1 cellular context compared by ENCODE assay signal in the genomic region with DNA sequence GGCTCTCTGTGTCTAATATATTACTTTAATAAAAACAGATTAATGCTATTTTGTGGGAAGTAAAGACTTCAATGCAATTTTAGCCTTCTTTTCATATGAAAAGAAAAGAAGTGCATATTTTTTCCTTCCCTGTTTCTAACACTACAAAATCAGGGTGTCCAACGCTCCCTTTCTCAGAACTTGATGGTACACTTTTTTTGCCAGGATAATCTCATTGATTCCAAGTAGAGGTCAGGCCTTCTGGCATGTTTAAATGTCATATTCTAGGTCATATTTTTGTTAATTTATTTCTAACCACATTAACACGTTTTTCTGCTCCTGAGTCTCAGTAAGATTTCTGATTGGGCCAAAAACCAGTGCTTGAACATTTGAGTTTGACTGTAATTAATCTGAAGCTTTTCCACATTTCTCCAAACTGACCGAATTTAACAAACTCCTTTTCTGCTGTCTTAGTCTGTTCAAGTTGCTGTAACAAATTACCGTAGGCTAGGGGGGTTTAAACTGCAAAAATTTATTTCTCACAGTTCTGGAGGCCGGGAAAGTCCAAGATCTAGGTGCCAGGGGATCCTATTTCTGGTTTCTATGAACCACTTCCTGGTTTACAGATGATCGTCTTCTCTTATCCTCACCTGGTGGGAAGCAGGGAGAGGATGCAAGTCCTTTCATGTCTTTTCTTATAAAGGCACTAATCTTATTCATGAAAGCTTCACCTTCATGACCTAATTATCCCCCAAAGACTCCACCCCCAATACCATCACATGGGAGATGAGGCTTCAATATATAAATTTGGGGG.
TF ChIP-seq lines count a peak whose summit lies in the region.

No MANE protein-coding gene starts in this region.

TF ChIP-seq in WTC11, 78 proteins besides CTCF, POLR2A, EP300 and RAD21 (continued from another document):
- TF ChIP-seq, protein P1, sequence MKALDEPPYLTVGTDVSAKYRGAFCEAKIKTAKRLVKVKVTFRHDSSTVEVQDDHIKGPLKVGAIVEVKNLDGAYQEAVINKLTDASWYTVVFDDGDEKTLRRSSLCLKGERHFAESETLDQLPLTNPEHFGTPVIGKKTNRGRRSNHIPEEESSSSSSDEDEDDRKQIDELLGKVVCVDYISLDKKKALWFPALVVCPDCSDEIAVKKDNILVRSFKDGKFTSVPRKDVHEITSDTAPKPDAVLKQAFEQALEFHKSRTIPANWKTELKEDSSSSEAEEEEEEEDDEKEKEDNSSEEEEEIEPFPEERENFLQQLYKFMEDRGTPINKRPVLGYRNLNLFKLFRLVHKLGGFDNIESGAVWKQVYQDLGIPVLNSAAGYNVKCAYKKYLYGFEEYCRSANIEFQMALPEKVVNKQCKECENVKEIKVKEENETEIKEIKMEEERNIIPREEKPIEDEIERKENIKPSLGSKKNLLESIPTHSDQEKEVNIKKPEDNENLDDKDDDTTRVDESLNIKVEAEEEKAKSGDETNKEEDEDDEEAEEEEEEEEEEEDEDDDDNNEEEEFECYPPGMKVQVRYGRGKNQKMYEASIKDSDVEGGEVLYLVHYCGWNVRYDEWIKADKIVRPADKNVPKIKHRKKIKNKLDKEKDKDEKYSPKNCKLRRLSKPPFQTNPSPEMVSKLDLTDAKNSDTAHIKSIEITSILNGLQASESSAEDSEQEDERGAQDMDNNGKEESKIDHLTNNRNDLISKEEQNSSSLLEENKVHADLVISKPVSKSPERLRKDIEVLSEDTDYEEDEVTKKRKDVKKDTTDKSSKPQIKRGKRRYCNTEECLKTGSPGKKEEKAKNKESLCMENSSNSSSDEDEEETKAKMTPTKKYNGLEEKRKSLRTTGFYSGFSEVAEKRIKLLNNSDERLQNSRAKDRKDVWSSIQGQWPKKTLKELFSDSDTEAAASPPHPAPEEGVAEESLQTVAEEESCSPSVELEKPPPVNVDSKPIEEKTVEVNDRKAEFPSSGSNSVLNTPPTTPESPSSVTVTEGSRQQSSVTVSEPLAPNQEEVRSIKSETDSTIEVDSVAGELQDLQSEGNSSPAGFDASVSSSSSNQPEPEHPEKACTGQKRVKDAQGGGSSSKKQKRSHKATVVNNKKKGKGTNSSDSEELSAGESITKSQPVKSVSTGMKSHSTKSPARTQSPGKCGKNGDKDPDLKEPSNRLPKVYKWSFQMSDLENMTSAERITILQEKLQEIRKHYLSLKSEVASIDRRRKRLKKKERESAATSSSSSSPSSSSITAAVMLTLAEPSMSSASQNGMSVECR (CRISPR knock-in tag; IDR thresholded peaks at IDR 0.05; ENCODE audit: borderline replicate concordance) = no peak
- TF ChIP-seq, protein P2, sequence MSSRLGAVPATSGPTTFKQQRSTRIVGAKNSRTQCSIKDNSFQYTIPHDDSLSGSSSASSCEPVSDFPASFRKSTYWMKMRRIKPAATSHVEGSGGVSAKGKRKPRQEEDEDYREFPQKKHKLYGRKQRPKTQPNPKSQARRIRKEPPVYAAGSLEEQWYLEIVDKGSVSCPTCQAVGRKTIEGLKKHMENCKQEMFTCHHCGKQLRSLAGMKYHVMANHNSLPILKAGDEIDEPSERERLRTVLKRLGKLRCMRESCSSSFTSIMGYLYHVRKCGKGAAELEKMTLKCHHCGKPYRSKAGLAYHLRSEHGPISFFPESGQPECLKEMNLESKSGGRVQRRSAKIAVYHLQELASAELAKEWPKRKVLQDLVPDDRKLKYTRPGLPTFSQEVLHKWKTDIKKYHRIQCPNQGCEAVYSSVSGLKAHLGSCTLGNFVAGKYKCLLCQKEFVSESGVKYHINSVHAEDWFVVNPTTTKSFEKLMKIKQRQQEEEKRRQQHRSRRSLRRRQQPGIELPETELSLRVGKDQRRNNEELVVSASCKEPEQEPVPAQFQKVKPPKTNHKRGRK (CRISPR knock-in tag; IDR thresholded peaks at IDR 0.05; ENCODE audit: borderline replicate concordance) = no peak
- TF ChIP-seq SMAD3 (CRISPR knock-in tag; IDR thresholded peaks at IDR 0.05; ENCODE audit: borderline replicate concordance) (no peak), TEAD1 (CRISPR knock-in tag; IDR thresholded peaks at IDR 0.05) (no peak), FOXP1 (CRISPR knock-in tag; IDR thresholded peaks at IDR 0.05; ENCODE audit: borderline replicate concordance) (no peak), NFATC4 (CRISPR knock-in tag; IDR thresholded peaks at IDR 0.05) (no peak), RORB (CRISPR knock-in tag; IDR thresholded peaks at IDR 0.05) (no peak), CBFB (CRISPR knock-in tag; IDR thresholded peaks at IDR 0.05; ENCODE audit: low read depth) (no peak), SP1 (CRISPR knock-in tag; conservative IDR thresholded peaks at IDR 0.05) (no peak), ZNF317 (CRISPR knock-in tag; IDR thresholded peaks at IDR 0.05; ENCODE audit: borderline replicate concordance, low read depth) (no peak), JUN (CRISPR knock-in tag; IDR thresholded peaks at IDR 0.05) (no peak), HMGA2 (CRISPR knock-in tag; IDR thresholded peaks at IDR 0.05) (no peak), GTF2I (CRISPR knock-in tag; conservative IDR thresholded peaks at IDR 0.05) (no peak)
- TF ChIP-seq, protein P3, sequence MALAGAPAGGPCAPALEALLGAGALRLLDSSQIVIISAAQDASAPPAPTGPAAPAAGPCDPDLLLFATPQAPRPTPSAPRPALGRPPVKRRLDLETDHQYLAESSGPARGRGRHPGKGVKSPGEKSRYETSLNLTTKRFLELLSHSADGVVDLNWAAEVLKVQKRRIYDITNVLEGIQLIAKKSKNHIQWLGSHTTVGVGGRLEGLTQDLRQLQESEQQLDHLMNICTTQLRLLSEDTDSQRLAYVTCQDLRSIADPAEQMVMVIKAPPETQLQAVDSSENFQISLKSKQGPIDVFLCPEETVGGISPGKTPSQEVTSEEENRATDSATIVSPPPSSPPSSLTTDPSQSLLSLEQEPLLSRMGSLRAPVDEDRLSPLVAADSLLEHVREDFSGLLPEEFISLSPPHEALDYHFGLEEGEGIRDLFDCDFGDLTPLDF (CRISPR knock-in tag; IDR thresholded peaks at IDR 0.05) = no peak
- TF ChIP-seq, protein P4, sequence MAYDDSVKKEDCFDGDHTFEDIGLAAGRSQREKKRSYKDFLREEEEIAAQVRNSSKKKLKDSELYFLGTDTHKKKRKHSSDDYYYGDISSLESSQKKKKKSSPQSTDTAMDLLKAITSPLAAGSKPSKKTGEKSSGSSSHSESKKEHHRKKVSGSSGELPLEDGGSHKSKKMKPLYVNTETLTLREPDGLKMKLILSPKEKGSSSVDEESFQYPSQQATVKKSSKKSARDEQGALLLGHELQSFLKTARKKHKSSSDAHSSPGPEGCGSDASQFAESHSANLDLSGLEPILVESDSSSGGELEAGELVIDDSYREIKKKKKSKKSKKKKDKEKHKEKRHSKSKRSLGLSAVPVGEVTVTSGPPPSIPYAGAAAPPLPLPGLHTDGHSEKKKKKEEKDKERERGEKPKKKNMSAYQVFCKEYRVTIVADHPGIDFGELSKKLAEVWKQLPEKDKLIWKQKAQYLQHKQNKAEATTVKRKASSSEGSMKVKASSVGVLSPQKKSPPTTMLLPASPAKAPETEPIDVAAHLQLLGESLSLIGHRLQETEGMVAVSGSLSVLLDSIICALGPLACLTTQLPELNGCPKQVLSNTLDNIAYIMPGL (CRISPR knock-in tag; IDR thresholded peaks at IDR 0.05) = no peak
- TF ChIP-seq, protein P5, sequence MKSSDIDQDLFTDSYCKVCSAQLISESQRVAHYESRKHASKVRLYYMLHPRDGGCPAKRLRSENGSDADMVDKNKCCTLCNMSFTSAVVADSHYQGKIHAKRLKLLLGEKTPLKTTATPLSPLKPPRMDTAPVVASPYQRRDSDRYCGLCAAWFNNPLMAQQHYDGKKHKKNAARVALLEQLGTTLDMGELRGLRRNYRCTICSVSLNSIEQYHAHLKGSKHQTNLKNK (CRISPR knock-in tag; IDR thresholded peaks at IDR 0.05) = no peak
- TF ChIP-seq, protein P6, sequence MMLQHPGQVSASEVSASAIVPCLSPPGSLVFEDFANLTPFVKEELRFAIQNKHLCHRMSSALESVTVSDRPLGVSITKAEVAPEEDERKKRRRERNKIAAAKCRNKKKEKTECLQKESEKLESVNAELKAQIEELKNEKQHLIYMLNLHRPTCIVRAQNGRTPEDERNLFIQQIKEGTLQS (CRISPR knock-in tag; conservative IDR thresholded peaks at IDR 0.05) = no peak
- TF ChIP-seq, protein P7, sequence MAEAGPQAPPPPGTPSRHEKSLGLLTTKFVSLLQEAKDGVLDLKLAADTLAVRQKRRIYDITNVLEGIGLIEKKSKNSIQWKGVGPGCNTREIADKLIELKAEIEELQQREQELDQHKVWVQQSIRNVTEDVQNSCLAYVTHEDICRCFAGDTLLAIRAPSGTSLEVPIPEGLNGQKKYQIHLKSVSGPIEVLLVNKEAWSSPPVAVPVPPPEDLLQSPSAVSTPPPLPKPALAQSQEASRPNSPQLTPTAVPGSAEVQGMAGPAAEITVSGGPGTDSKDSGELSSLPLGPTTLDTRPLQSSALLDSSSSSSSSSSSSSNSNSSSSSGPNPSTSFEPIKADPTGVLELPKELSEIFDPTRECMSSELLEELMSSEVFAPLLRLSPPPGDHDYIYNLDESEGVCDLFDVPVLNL (CRISPR knock-in tag; IDR thresholded peaks at IDR 0.05; ENCODE audit: borderline replicate concordance, low read depth) = no peak
- TF ChIP-seq, protein P8, sequence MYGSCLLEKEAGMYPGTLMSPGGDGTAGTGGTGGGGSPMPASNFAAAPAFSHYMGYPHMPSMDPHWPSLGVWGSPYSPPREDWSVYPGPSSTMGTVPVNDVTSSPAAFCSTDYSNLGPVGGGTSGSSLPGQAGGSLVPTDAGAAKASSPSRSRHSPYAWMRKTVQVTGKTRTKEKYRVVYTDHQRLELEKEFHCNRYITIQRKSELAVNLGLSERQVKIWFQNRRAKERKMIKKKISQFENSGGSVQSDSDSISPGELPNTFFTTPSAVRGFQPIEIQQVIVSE (CRISPR knock-in tag; IDR thresholded peaks at IDR 0.05; ENCODE audit: borderline replicate concordance) = no peak
